In the genomic region with DNA sequence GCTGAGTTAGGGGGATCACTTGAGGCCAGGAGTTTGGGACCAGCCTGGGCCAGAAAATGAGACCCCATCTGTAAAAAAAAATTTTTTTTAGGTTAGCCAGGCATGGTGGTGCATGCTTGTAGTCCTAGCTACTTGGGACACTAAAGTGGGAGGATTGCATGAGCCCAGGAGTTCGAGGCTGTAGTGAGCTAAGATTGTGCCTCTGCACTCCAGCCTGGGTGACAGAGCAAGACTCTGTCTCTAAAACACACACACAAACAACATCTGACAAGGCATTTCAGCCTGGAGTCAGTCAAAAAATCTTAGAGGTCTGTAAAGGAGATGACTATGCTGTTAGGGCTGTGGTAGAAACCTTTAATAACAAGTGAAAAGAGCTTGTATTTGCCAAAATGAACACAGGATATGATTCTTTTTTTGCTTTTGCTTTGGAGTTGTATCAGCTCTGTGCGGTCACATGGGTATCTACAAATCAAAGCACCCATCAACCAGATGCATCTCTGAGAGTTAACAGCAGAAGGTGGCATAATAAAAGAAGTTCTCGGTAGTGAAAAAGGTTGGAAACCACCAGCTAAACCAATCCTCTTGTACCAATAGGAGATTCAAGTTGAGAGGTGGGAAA, we compare ENCODE assay signal across 28 cellular contexts. TPM values are rescaled to one million over a fixed set of nuclear protein-coding genes. Genes with fewer than 3 reads are reported as not detected.
DNase-seq lines count a peak whose midpoint lies in the region; ATAC-seq and TF ChIP-seq lines count a peak whose summit lies in the region.
"Had no signal": no experiment of that assay in that cellular context is flagged by ENCODE, and none has a peak within 500 bp of the region (broad histone marks: within the 10 kb centered on the region; RNA-seq: fewer than 3 reads in every experiment).

No MANE protein-coding gene starts in this region.

- H3K27ac ChIP-seq in HUES6 (ENCODE audit: low read depth, low read length) (no peak overlapping the region), sigmoid colon (no peak overlapping the region)
- H3K27ac ChIP-seq in naive thymus-derived CD4-positive, alpha-beta T cell (ENCODE audit: low read depth, low read length): peak overlapping the region; percentile 98
- H3K27ac ChIP-seq: epithelial cell of prostate, psoas muscle, tibial nerve had no signal

- H3K9me3 ChIP-seq in HUES6 (ENCODE audit: control insufficient read depth, insufficient read depth, low read depth, low read length) (no peaks in the 10 kb centered on the region), sigmoid colon (no peaks in the 10 kb centered on the region)
- H3K9me3 ChIP-seq in naive thymus-derived CD4-positive, alpha-beta T cell (ENCODE audit: control insufficient read depth in 2 of 3, low read length in 3 of 3): no peaks in the 10 kb centered on the region
- H3K9me3 ChIP-seq: psoas muscle, tibial nerve had no signal

- TF ChIP-seq EP300 in sigmoid colon (IDR thresholded peaks at IDR 0.05): no peak

- no peak for TF ChIP-seq CTCF in sigmoid colon (IDR thresholded peaks at IDR 0.05)

- peaks cover 73% of the 10 kb centered on the region for H3K4me1 Mint-ChIP-seq in activated CD4-positive, alpha-beta T cell treated with anti-CD3 and anti-CD28 coated beads for 36 hours
- peaks cover 56% of the 10 kb centered on the region for H3K4me1 Mint-ChIP-seq in activated T-helper 2 cell treated with anti-CD3 and anti-CD28 coated beads, Interferon-gamma antibody, Interleukin-2, Interleukin-4, amounts not matched to agents 10 μg/mL and 5 μg/mL and 100 μg/mL, durations not matched to agents 14 hours and 24 hours and 36 hours (ENCODE audit: low read depth)
- peaks cover 54 to 82% (median 76%) of the 10 kb centered on the region in 7 donors for H3K4me1 Mint-ChIP-seq in naive thymus-derived CD4-positive, alpha-beta T cell

- peak overlapping the region; percentile 91 for H3K27ac Mint-ChIP-seq in activated CD4-positive, alpha-beta T cell treated with anti-CD3 and anti-CD28 coated beads for 36 hours
- H3K27ac Mint-ChIP-seq in activated T-helper 2 cell treated with anti-CD3 and anti-CD28 coated beads, Interferon-gamma antibody, Interleukin-2, Interleukin-4, amounts not matched to agents 10 μg/mL and 5 μg/mL and 100 μg/mL, durations not matched to agents 14 hours and 24 hours and 36 hours: peak overlapping the region; percentile 94
- peak overlapping the region; percentile 83 to 99 (median 96) for H3K27ac Mint-ChIP-seq in naive thymus-derived CD4-positive, alpha-beta T cell

- no peak for TF ChIP-seq POLR2A in sigmoid colon (IDR thresholded peaks at IDR 0.05)

- H3K4me3 Mint-ChIP-seq in activated CD4-positive, alpha-beta T cell treated with anti-CD3 and anti-CD28 coated beads for 36 hours: peak overlapping the region; percentile 98
- peak overlapping the region; percentile 26 for H3K4me3 Mint-ChIP-seq in activated T-helper 2 cell treated with anti-CD3 and anti-CD28 coated beads, Interferon-gamma antibody, Interleukin-2, Interleukin-4, amounts not matched to agents 10 μg/mL and 5 μg/mL and 100 μg/mL, durations not matched to agents 14 hours and 24 hours and 36 hours (ENCODE audit: low read depth)
- peak overlapping the region; percentile 23 to 99 (median 66) for H3K4me3 Mint-ChIP-seq in naive thymus-derived CD4-positive, alpha-beta T cell
- H3K4me3 Mint-ChIP-seq: B cell, WTC11 had no signal

- no peaks in the 10 kb centered on the region for H3K36me3 ChIP-seq in HUES6 (ENCODE audit: control insufficient read depth, insufficient read depth, low read length)
- H3K36me3 ChIP-seq in naive thymus-derived CD4-positive, alpha-beta T cell (ENCODE audit: control insufficient read depth in 2 of 3, insufficient read depth in 3 of 3, low read length in 3 of 3): peaks cover 0 to 9% (median 3%) of the 10 kb centered on the region in 3 experiments
- peaks cover 0 to 8% (median 0%) of the 10 kb centered on the region in 4 donors for H3K36me3 ChIP-seq in sigmoid colon

- peaks cover 19% of the 10 kb centered on the region for H3K4me1 ChIP-seq in HUES6 (ENCODE audit: control insufficient read depth, insufficient read depth, low read length)
- H3K4me1 ChIP-seq in naive thymus-derived CD4-positive, alpha-beta T cell (ENCODE audit: control insufficient read depth in 2 of 2, insufficient read depth in 2 of 2, low read length in 2 of 2): peaks cover 34 to 56% of the 10 kb centered on the region in 2 donors
- H3K4me1 ChIP-seq in sigmoid colon: peaks cover 0 to 19% (median 15%) of the 10 kb centered on the region in 4 donors

- no peak overlapping the region for H3K4me3 ChIP-seq in HUES6 (ENCODE audit: low read depth, low read length)
- no peak overlapping the region for H3K4me3 ChIP-seq in naive thymus-derived CD4-positive, alpha-beta T cell (ENCODE audit: low read length)
- no peak overlapping the region for H3K4me3 ChIP-seq in sigmoid colon
- H3K4me3 ChIP-seq: coronary artery, GM12878, psoas muscle, smooth muscle cell, tibial nerve had no signal

- POLR2A ChIA-PET in activated CD4-positive, alpha-beta T cell treated with anti-CD3 and anti-CD28 coated beads for 36 hours (lab: Charles Lee): interaction anchor here (0.5 to 3.0 kb wide), 16 partner anchors 16 to 275 kb away, joined by 3 to 40 read pairs (median 4); a partner anchor contains a TSS
- POLR2A ChIA-PET in naive thymus-derived CD4-positive, alpha-beta T cell (lab: Charles Lee): interaction anchor here (0.6 to 6.8 kb wide), 25 partner anchors 11 to 219 kb away, joined by 3 to 72 read pairs (median 6); a partner anchor contains a TSS

- H3K36me3 Mint-ChIP-seq in activated CD4-positive, alpha-beta T cell treated with anti-CD3 and anti-CD28 coated beads for 36 hours (ENCODE audit: low read depth): peaks cover 77% of the 10 kb centered on the region
- H3K36me3 Mint-ChIP-seq in activated T-helper 2 cell treated with anti-CD3 and anti-CD28 coated beads, Interferon-gamma antibody, Interleukin-2, Interleukin-4, amounts not matched to agents 10 μg/mL and 5 μg/mL and 100 μg/mL, durations not matched to agents 14 hours and 24 hours and 36 hours (ENCODE audit: low read depth): peaks cover 80% of the 10 kb centered on the region
- peaks cover 0 to 39% (median 15%) of the 10 kb centered on the region in 5 donors for H3K36me3 Mint-ChIP-seq in naive thymus-derived CD4-positive, alpha-beta T cell

- 78 to 93% methylated on average over 3 of the region's 3 CpGs for WGBS in sigmoid colon, 2 donors

- H3K27me3 ChIP-seq in HUES6 (ENCODE audit: control insufficient read depth, insufficient read depth, low read length) (no peaks in the 10 kb centered on the region), sigmoid colon (no peaks in the 10 kb centered on the region)
- H3K27me3 ChIP-seq in naive thymus-derived CD4-positive, alpha-beta T cell (ENCODE audit: control insufficient read depth in 2 of 2, insufficient read depth in 2 of 2, low read length in 2 of 2): no peaks in the 10 kb centered on the region
- H3K27me3 ChIP-seq: tibial nerve had no signal

- no peaks in the 10 kb centered on the region for H3K9me3 Mint-ChIP-seq in activated CD4-positive, alpha-beta T cell treated with anti-CD3 and anti-CD28 coated beads for 36 hours (ENCODE audit: low read depth)
- H3K9me3 Mint-ChIP-seq in activated T-helper 2 cell treated with anti-CD3 and anti-CD28 coated beads, Interferon-gamma antibody, Interleukin-2, Interleukin-4, amounts not matched to agents 10 μg/mL and 5 μg/mL and 100 μg/mL, durations not matched to agents 14 hours and 24 hours and 36 hours: no peaks in the 10 kb centered on the region
- peaks cover 0 to 9% (median 0%) of the 10 kb centered on the region in 11 donors for H3K9me3 Mint-ChIP-seq in naive thymus-derived CD4-positive, alpha-beta T cell
- H3K9me3 Mint-ChIP-seq: naive B cell, WTC11 had no signal

- H3K9ac ChIP-seq in HUES6 (ENCODE audit: low read length): peak overlapping the region; percentile 2

- peak; percentile 42 for ATAC-seq in activated CD4-positive, alpha-beta T cell treated with anti-CD3 and anti-CD28 coated beads for 36 hours
- ATAC-seq in naive thymus-derived CD4-positive, alpha-beta T cell: peak; percentile 63
- ATAC-seq in GM18907 (IDR thresholded peaks at IDR 0.05; ENCODE audit: unreplicated experiment): no peak
- ATAC-seq: GM12878, psoas muscle, WTC11 had no signal

- H3K27me3 Mint-ChIP-seq in activated CD4-positive, alpha-beta T cell treated with anti-CD3 and anti-CD28 coated beads for 36 hours: no peaks in the 10 kb centered on the region
- H3K27me3 Mint-ChIP-seq in activated T-helper 2 cell treated with anti-CD3 and anti-CD28 coated beads, Interferon-gamma antibody, Interleukin-2, Interleukin-4, amounts not matched to agents 10 μg/mL and 5 μg/mL and 100 μg/mL, durations not matched to agents 14 hours and 24 hours and 36 hours (ENCODE audit: low read depth): no peaks in the 10 kb centered on the region
- no peaks in the 10 kb centered on the region for H3K27me3 Mint-ChIP-seq in naive thymus-derived CD4-positive, alpha-beta T cell
- H3K27me3 Mint-ChIP-seq: B cell, naive B cell had no signal

- DNase-seq in activated CD4-positive, alpha-beta T cell treated with anti-CD3 and anti-CD28 coated beads for 36 hours: peak; percentile 48
- DNase-seq in activated CD4-positive, alpha-beta T cell treated with anti-CD3 and anti-CD28 coated beads, Interleukin-2, amount 50 U/mL, for 48 hours: no peak
- DNase-seq in activated T-helper 2 cell treated with anti-CD3 and anti-CD28 coated beads, Interferon-gamma antibody, Interleukin-2, Interleukin-4, amounts not matched to agents 10 μg/mL and 5 μg/mL and 100 μg/mL, durations not matched to agents 14 hours and 24 hours and 36 hours (ENCODE audit: low spot score): no peak
- peak in 7 of 9 donors; percentile 67 to 90 (median 83) for DNase-seq in naive thymus-derived CD4-positive, alpha-beta T cell
- DNase-seq in sigmoid colon: no peak
- DNase-seq in occipital lobe (lab: John Stamatoyannopoulos, UW): no peak
- DNase-seq: 8988T, foreskin melanocyte, GF-D8, hypothalamus, kidney, mammary epithelial cell, naive B cell, NCI-H1417 treated with DMSO at 0.1 percent for 48 hours, NCI-H2171 treated with DMSO at 0.1 percent for 48 hours, NCI-H748 treated with DMSO at 0.1 percent for 48 hours, OCI-M1, psoas muscle, SHP77 treated with DMSO at 0.1 percent for 48 hours had no signal

- intact Hi-C loops in activated CD4-positive, alpha-beta T cell treated with anti-CD3 and anti-CD28 coated beads for 36 hours (cut with DNase I, micrococcal nuclease): loop anchor here in 1 of 2 experiments (1.0 to 10.0 kb wide), 3 partner anchors 85 to 228 kb away; a partner anchor contains a TSS
- intact Hi-C loops in activated T-helper 2 cell treated with anti-CD3 and anti-CD28 coated beads, Interferon-gamma antibody, Interleukin-2, Interleukin-4, amounts not matched to agents 10 μg/mL and 5 μg/mL and 100 μg/mL, durations not matched to agents 14 hours and 24 hours and 36 hours (cut with micrococcal nuclease): loop anchor here (10.0 kb wide), 1 partner anchor 358 kb away; a partner anchor contains a TSS
- intact Hi-C loops in naive thymus-derived CD4-positive, alpha-beta T cell (cut with micrococcal nuclease): loop anchor here in 1 of 2 donors (1.0 to 5.0 kb wide), 4 partner anchors 46 to 214 kb away; no protein-coding TSS in a partner anchor
- intact Hi-C loops in sigmoid colon (cut with DNase I): loop anchor here (2.0 kb wide), 1 partner anchor 54 kb away; a partner anchor contains a TSS

- CTCF ChIA-PET in activated CD4-positive, alpha-beta T cell treated with anti-CD3 and anti-CD28 coated beads for 36 hours (lab: Charles Lee): interaction anchor here (0.7 to 1.3 kb wide), 7 partner anchors 44 to 244 kb away, joined by 3 to 7 read pairs (median 4); a partner anchor contains a TSS
- CTCF ChIA-PET in naive thymus-derived CD4-positive, alpha-beta T cell (lab: Charles Lee): interaction anchor here (0.5 to 1.7 kb wide), 16 partner anchors 22 to 354 kb away, joined by 3 to 10 read pairs (median 4); no protein-coding TSS in a partner anchor

RNA-seq across cellular contexts. Expression of a gene that starts 3.6 kb away (rescaled TPM):
- 10 to 100 TPM; 53.5 to 58.3 TPM for total RNA-seq in activated CD4-positive, alpha-beta T cell treated with anti-CD3 and anti-CD28 coated beads for 36 hours
- total RNA-seq in activated T-helper 2 cell treated with anti-CD3 and anti-CD28 coated beads, Interferon-gamma antibody, Interleukin-2, Interleukin-4, amounts not matched to agents 10 μg/mL and 5 μg/mL and 100 μg/mL, durations not matched to agents 14 hours and 24 hours and 36 hours: 61.8 and 67.9 TPM in 2 replicates
- 10 to 100 TPM; 33.5 to 63.9 (median 44.0) TPM for total RNA-seq in naive thymus-derived CD4-positive, alpha-beta T cell
- 10 to 100 TPM; 22.3 to 29.2 TPM for polyA plus RNA-seq in naive thymus-derived CD4-positive, alpha-beta T cell
- total RNA-seq in sigmoid colon (10 to 100 TPM; 28.6 to 42.6 (median 37.8) TPM), occipital lobe (30.4 TPM)
- 10 to 100 TPM; 13.2 to 22.9 (median 17.0) TPM for polyA plus RNA-seq in sigmoid colon

RNA-seq across cellular contexts. Expression of a gene that starts 30.6 kb away (rescaled TPM):
- total RNA-seq in activated CD4-positive, alpha-beta T cell treated with anti-CD3 and anti-CD28 coated beads for 36 hours: 100 to 1,000 TPM; 168 to 169 TPM
- 167 and 170 TPM in 2 replicates for total RNA-seq in activated T-helper 2 cell treated with anti-CD3 and anti-CD28 coated beads, Interferon-gamma antibody, Interleukin-2, Interleukin-4, amounts not matched to agents 10 μg/mL and 5 μg/mL and 100 μg/mL, durations not matched to agents 14 hours and 24 hours and 36 hours
- 100 to 1,000 TPM in 3 of 5 experiments, 10 to 100 TPM in 2; 65.9 to 271 (median 197) TPM for total RNA-seq in naive thymus-derived CD4-positive, alpha-beta T cell
- polyA plus RNA-seq in naive thymus-derived CD4-positive, alpha-beta T cell: 10 to 100 TPM; 13.1 to 16.5 TPM
- total RNA-seq in sigmoid colon (10 to 100 TPM; 22.5 to 32.7 (median 31.6) TPM), occipital lobe (4.1 TPM)
- 10 to 100 TPM; 10.2 to 38.2 (median 10.6) TPM for polyA plus RNA-seq in sigmoid colon

RNA-seq across cellular contexts. Expression of a gene that starts 53.1 kb away (rescaled TPM):
- total RNA-seq in activated CD4-positive, alpha-beta T cell treated with anti-CD3 and anti-CD28 coated beads for 36 hours: 10 to 100 TPM; 53.0 to 68.1 TPM
- 79.7 and 80.2 TPM in 2 replicates for total RNA-seq in activated T-helper 2 cell treated with anti-CD3 and anti-CD28 coated beads, Interferon-gamma antibody, Interleukin-2, Interleukin-4, amounts not matched to agents 10 μg/mL and 5 μg/mL and 100 μg/mL, durations not matched to agents 14 hours and 24 hours and 36 hours
- 10 to 100 TPM; 72.5 to 90.3 (median 77.9) TPM for total RNA-seq in naive thymus-derived CD4-positive, alpha-beta T cell
- 10 to 100 TPM; 31.5 to 37.4 TPM for polyA plus RNA-seq in naive thymus-derived CD4-positive, alpha-beta T cell
- 10 to 100 TPM; 30.9 to 61.8 (median 36.3) TPM for total RNA-seq in sigmoid colon
- 10 to 100 TPM; 10.2 to 24.0 (median 16.6) TPM for polyA plus RNA-seq in sigmoid colon
- total RNA-seq in occipital lobe: 48.2 TPM

Comparison
In these comparisons a context has a peak if more than half of its experiments do, and no peak if none do; other contexts are left out.
1. DNase-seq: peak in activated CD4-positive, alpha-beta T cell treated with anti-CD3 and anti-CD28 coated beads for 36 hours (single experiment) and naive thymus-derived CD4-positive, alpha-beta T cell (7 of 9); none in activated CD4-positive, alpha-beta T cell treated with anti-CD3 and anti-CD28 coated beads, Interleukin-2, amount 50 U/mL, for 48 hours (0 of 2), activated T-helper 2 cell treated with anti-CD3 and anti-CD28 coated beads, Interferon-gamma antibody, Interleukin-2, Interleukin-4, amounts not matched to agents 10 μg/mL and 5 μg/mL and 100 μg/mL, durations not matched to agents 14 hours and 24 hours and 36 hours (single experiment), sigmoid colon (single experiment) and occipital lobe (single experiment).
2. H3K4me3 Mint-ChIP-seq: peak in every context shown above with its lines; median percentile 98 in activated CD4-positive, alpha-beta T cell treated with anti-CD3 and anti-CD28 coated beads for 36 hours; 66 in naive thymus-derived CD4-positive, alpha-beta T cell; 26 in activated T-helper 2 cell treated with anti-CD3 and anti-CD28 coated beads, Interferon-gamma antibody, Interleukin-2, Interleukin-4, amounts not matched to agents 10 μg/mL and 5 μg/mL and 100 μg/mL, durations not matched to agents 14 hours and 24 hours and 36 hours.
3. Peak in every context shown above with its lines, with median percentiles within 50 percentile points of each other: H3K27ac Mint-ChIP-seq.